ENCODE assay signal across 1 cellular context in the genomic region with DNA sequence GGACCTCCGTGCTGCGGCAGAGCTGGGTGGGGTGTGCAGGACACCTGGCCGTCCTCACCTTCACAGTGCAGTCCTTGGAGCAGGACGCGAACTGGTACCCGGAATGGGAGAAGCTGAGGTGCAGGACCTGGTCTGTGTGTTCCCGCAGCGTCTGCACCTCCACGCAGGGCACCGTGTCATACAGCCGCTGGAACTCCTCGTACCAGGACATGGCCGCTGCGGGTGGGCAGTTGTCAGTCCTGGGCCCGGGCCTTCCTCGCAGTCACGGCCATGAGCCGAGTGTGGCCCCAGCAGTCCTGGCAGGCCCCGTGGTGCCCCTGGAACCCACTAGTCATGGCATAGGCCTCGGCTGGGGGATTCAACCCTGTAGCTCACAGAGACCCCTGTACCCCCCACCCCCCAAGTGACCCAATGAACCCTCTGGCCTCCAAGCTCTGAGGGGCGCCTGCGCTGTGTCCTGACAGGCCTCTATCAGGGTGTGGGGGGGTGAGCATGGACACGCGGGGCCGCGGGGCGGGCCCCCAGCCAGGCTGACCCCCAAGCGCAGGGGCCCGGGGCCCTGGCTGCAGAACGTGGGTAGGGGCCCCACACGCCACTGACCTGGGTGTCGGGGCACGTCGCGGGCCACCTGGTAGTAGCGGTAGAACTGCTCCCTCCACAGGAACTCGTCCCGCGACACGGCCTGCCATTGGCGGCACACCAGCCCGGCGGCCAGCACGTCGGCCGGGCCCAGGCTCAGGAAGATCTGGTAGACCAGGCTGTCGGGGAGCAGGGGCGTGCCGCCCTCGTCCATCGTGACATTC.
TF ChIP-seq lines count a peak whose summit lies in the region.

No MANE protein-coding gene starts in this region.

TF ChIP-seq in HepG2, 621 proteins besides CTCF, POLR2A, EP300 and RAD21 (continued from another document and continues in another):
- TF ChIP-seq FOSL1 (CRISPR knock-in tag; IDR thresholded peaks at IDR 0.05; ENCODE audit: borderline replicate concordance) (no peak), KDM6A (CRISPR knock-in tag; IDR thresholded peaks at IDR 0.05; ENCODE audit: low read depth) (no peak), RBFOX2 (IDR thresholded peaks at IDR 0.05; ENCODE audit: low read depth, low read length) (peak; percentile 61; the same call in 1 of the 2 replicates), ISX (CRISPR knock-in tag; conservative IDR thresholded peaks at IDR 0.05) (0 out of 2 replicates have a peak, but pooled peaks have one; percentile 61), SP4 (CRISPR knock-in tag; IDR thresholded peaks at IDR 0.05) (0 out of 2 replicates have a peak, but pooled peaks have one; percentile 12), AGO2 (optimal IDR thresholded peaks at IDR 0.05; ENCODE audit: low read depth, low read length) (peak; percentile 92), ZNF790 (CRISPR knock-in tag; IDR thresholded peaks at IDR 0.05; ENCODE audit: borderline replicate concordance) (0 out of 2 replicates have a peak, but pooled peaks have one; percentile 25), SMAD9 (CRISPR knock-in tag; IDR thresholded peaks at IDR 0.05) (0 out of 2 replicates have a peak, but pooled peaks have one; percentile 4), ZNF230 (CRISPR knock-in tag; IDR thresholded peaks at IDR 0.05) (0 out of 2 replicates have a peak, but pooled peaks have one; percentile 62), HNRNPL (IDR thresholded peaks at IDR 0.05; ENCODE audit: low read depth, low read length) (0 out of 2 replicates have a peak, but pooled peaks have one; percentile 18), ZNF674 (CRISPR knock-in tag; IDR thresholded peaks at IDR 0.05; ENCODE audit: low read depth) (no peak), JUNB (CRISPR knock-in tag; IDR thresholded peaks at IDR 0.05; ENCODE audit: borderline replicate concordance) (no peak), ZNF263 (CRISPR knock-in tag; IDR thresholded peaks at IDR 0.05) (no peak), XBP1 (CRISPR knock-in tag; IDR thresholded peaks at IDR 0.05) (no peak), BCL6 (CRISPR knock-in tag; IDR thresholded peaks at IDR 0.05) (no peak), NONO (IDR thresholded peaks at IDR 0.05) (no peak), NONO (CRISPR knock-in tag; conservative IDR thresholded peaks at IDR 0.05) (0 out of 2 replicates have a peak, but pooled peaks have one; percentile 23), SALL1 (CRISPR knock-in tag; IDR thresholded peaks at IDR 0.05) (peak; percentile 12; the same call in 1 of the 2 replicates), ZFX (CRISPR knock-in tag; IDR thresholded peaks at IDR 0.05; ENCODE audit: low read depth) (peak; percentile 31), ZNF138 (CRISPR knock-in tag; IDR thresholded peaks at IDR 0.05; ENCODE audit: low read depth) (no peak), RFXAP (CRISPR knock-in tag; IDR thresholded peaks at IDR 0.05; ENCODE audit: borderline replicate concordance) (0 out of 2 replicates have a peak, but pooled peaks have one; percentile 9), MTA1 (CRISPR knock-in tag; IDR thresholded peaks at IDR 0.05; ENCODE audit: borderline replicate concordance) (0 out of 2 replicates have a peak, but pooled peaks have one; percentile 41), BRD4 (CRISPR knock-in tag; IDR thresholded peaks at IDR 0.05) (0 out of 2 replicates have a peak, but pooled peaks have one; percentile 12)
- TF ChIP-seq, protein P1, sequence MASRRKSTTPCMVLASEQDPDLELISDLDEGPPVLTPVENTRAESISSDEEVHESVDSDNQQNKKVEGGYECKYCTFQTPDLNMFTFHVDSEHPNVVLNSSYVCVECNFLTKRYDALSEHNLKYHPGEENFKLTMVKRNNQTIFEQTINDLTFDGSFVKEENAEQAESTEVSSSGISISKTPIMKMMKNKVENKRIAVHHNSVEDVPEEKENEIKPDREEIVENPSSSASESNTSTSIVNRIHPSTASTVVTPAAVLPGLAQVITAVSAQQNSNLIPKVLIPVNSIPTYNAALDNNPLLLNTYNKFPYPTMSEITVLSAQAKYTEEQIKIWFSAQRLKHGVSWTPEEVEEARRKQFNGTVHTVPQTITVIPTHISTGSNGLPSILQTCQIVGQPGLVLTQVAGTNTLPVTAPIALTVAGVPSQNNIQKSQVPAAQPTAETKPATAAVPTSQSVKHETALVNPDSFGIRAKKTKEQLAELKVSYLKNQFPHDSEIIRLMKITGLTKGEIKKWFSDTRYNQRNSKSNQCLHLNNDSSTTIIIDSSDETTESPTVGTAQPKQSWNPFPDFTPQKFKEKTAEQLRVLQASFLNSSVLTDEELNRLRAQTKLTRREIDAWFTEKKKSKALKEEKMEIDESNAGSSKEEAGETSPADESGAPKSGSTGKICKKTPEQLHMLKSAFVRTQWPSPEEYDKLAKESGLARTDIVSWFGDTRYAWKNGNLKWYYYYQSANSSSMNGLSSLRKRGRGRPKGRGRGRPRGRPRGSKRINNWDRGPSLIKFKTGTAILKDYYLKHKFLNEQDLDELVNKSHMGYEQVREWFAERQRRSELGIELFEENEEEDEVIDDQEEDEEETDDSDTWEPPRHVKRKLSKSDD (CRISPR knock-in tag; IDR thresholded peaks at IDR 0.05; ENCODE audit: low read depth) = 0 out of 2 replicates have a peak, but pooled peaks have one; percentile 27
- TF ChIP-seq, protein P2, sequence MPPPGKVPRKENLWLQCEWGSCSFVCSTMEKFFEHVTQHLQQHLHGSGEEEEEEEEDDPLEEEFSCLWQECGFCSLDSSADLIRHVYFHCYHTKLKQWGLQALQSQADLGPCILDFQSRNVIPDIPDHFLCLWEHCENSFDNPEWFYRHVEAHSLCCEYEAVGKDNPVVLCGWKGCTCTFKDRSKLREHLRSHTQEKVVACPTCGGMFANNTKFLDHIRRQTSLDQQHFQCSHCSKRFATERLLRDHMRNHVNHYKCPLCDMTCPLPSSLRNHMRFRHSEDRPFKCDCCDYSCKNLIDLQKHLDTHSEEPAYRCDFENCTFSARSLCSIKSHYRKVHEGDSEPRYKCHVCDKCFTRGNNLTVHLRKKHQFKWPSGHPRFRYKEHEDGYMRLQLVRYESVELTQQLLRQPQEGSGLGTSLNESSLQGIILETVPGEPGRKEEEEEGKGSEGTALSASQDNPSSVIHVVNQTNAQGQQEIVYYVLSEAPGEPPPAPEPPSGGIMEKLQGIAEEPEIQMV (CRISPR knock-in tag; IDR thresholded peaks at IDR 0.05; ENCODE audit: low read depth) = no peak
- TF ChIP-seq, protein P3, sequence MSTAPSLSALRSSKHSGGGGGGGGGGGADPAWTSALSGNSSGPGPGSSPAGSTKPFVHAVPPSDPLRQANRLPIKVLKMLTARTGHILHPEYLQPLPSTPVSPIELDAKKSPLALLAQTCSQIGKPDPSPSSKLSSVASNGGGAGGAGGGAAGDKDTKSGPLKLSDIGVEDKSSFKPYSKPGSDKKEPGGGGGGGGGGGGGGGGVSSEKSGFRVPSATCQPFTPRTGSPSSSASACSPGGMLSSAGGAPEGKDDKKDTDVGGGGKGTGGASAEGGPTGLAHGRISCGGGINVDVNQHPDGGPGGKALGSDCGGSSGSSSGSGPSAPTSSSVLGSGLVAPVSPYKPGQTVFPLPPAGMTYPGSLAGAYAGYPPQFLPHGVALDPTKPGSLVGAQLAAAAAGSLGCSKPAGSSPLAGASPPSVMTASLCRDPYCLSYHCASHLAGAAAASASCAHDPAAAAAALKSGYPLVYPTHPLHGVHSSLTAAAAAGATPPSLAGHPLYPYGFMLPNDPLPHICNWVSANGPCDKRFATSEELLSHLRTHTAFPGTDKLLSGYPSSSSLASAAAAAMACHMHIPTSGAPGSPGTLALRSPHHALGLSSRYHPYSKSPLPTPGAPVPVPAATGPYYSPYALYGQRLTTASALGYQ (CRISPR knock-in tag; IDR thresholded peaks at IDR 0.05) = 0 out of 2 replicates have a peak, but pooled peaks have one; percentile 53
- TF ChIP-seq, protein P4, sequence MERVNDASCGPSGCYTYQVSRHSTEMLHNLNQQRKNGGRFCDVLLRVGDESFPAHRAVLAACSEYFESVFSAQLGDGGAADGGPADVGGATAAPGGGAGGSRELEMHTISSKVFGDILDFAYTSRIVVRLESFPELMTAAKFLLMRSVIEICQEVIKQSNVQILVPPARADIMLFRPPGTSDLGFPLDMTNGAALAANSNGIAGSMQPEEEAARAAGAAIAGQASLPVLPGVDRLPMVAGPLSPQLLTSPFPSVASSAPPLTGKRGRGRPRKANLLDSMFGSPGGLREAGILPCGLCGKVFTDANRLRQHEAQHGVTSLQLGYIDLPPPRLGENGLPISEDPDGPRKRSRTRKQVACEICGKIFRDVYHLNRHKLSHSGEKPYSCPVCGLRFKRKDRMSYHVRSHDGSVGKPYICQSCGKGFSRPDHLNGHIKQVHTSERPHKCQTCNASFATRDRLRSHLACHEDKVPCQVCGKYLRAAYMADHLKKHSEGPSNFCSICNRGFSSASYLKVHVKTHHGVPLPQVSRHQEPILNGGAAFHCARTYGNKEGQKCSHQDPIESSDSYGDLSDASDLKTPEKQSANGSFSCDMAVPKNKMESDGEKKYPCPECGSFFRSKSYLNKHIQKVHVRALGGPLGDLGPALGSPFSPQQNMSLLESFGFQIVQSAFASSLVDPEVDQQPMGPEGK (CRISPR knock-in tag; IDR thresholded peaks at IDR 0.05) = peak; percentile 57
- TF ChIP-seq, protein P5, sequence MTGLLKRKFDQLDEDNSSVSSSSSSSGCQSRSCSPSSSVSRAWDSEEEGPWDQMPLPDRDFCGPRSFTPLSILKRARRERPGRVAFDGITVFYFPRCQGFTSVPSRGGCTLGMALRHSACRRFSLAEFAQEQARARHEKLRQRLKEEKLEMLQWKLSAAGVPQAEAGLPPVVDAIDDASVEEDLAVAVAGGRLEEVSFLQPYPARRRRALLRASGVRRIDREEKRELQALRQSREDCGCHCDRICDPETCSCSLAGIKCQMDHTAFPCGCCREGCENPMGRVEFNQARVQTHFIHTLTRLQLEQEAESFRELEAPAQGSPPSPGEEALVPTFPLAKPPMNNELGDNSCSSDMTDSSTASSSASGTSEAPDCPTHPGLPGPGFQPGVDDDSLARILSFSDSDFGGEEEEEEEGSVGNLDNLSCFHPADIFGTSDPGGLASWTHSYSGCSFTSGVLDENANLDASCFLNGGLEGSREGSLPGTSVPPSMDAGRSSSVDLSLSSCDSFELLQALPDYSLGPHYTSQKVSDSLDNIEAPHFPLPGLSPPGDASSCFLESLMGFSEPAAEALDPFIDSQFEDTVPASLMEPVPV (CRISPR knock-in tag; IDR thresholded peaks at IDR 0.05) = 0 out of 2 replicates have a peak, but pooled peaks have one; percentile 13
- TF ChIP-seq, protein P6, sequence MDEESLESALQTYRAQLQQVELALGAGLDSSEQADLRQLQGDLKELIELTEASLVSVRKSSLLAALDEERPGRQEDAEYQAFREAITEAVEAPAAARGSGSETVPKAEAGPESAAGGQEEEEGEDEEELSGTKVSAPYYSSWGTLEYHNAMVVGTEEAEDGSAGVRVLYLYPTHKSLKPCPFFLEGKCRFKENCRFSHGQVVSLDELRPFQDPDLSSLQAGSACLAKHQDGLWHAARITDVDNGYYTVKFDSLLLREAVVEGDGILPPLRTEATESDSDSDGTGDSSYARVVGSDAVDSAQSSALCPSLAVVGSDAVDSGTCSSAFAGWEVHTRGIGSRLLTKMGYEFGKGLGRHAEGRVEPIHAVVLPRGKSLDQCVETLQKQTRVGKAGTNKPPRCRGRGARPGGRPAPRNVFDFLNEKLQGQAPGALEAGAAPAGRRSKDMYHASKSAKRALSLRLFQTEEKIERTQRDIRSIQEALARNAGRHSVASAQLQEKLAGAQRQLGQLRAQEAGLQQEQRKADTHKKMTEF (CRISPR knock-in tag; IDR thresholded peaks at IDR 0.05) = peak; percentile 33; the same call in 1 of the 2 replicates
- TF ChIP-seq, protein P7, sequence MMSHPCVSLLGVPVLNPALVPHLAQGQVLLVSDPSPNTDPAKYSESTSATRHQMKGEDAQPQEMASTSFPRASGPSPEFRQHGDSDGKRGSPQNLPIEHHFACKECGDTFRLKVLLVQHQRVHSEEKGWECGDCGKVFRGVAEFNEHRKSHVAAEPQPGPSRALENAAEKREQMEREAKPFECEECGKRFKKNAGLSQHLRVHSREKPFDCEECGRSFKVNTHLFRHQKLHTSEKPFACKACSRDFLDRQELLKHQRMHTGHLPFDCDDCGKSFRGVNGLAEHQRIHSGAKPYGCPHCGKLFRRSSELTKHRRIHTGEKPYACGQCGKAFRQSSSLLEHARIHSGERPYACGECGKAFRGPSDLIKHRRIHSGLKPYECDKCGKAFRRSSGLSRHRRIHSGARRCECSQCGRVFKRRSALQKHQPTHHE (CRISPR knock-in tag; IDR thresholded peaks at IDR 0.05; ENCODE audit: borderline replicate concordance) = 0 out of 2 replicates have a peak, but pooled peaks have one; percentile 35
- TF ChIP-seq, protein P8, sequence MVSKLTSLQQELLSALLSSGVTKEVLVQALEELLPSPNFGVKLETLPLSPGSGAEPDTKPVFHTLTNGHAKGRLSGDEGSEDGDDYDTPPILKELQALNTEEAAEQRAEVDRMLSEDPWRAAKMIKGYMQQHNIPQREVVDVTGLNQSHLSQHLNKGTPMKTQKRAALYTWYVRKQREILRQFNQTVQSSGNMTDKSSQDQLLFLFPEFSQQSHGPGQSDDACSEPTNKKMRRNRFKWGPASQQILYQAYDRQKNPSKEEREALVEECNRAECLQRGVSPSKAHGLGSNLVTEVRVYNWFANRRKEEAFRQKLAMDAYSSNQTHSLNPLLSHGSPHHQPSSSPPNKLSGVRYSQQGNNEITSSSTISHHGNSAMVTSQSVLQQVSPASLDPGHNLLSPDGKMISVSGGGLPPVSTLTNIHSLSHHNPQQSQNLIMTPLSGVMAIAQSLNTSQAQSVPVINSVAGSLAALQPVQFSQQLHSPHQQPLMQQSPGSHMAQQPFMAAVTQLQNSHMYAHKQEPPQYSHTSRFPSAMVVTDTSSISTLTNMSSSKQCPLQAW (CRISPR knock-in tag; IDR thresholded peaks at IDR 0.05) = 0 out of 2 replicates have a peak, but pooled peaks have one; percentile 21
- TF ChIP-seq, protein P9, sequence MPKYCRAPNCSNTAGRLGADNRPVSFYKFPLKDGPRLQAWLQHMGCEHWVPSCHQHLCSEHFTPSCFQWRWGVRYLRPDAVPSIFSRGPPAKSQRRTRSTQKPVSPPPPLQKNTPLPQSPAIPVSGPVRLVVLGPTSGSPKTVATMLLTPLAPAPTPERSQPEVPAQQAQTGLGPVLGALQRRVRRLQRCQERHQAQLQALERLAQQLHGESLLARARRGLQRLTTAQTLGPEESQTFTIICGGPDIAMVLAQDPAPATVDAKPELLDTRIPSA (CRISPR knock-in tag; IDR thresholded peaks at IDR 0.05; ENCODE audit: borderline replicate concordance) = no peak
- TF ChIP-seq, protein P10, sequence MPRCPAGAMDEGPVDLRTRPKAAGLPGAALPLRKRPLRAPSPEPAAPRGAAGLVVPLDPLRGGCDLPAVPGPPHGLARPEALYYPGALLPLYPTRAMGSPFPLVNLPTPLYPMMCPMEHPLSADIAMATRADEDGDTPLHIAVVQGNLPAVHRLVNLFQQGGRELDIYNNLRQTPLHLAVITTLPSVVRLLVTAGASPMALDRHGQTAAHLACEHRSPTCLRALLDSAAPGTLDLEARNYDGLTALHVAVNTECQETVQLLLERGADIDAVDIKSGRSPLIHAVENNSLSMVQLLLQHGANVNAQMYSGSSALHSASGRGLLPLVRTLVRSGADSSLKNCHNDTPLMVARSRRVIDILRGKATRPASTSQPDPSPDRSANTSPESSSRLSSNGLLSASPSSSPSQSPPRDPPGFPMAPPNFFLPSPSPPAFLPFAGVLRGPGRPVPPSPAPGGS (CRISPR knock-in tag; IDR thresholded peaks at IDR 0.05) = 0 out of 2 replicates have a peak, but pooled peaks have one; percentile 17
